In the genomic region with DNA sequence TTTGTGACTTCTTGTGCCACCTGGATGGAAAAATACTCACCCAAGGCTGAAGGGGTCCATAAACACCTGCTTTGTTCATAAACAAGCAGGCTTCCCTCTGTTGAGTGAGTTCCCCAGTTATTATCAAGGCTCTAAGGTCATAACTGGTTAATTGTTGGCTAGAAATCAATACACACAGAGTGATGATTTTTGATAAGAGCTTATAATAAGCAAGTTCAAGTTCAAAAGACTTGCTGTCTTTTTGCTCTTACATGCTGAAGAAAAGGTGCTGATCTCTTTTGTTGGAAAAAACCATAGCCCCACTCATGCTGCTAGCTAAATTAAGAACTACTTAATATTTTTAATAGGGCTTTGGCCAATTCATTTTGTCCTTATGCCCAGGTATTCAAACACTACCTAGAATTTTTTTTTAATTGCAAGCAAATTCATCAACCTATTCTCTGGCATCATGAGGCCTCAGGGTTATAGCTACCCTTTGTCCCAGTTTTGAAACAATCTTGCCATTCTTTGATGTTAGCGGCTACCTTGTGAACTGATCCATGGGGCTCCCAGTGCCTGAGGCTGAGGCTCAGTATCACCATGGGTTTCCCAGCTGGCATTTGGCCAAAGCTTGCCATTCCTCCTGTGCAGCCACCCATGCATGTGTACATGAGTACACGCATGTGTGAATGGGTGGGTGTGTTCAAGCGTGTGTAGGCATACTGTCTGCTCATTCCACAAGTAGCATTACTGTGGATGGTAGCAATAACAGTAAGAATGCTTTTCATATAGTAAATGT, we compare ENCODE assay signal across 28 cellular contexts.
DNase-seq lines count a peak whose midpoint lies in the region; ATAC-seq and TF ChIP-seq lines count a peak whose summit lies in the region.
"Had no signal": no experiment of that assay in that cellular context is flagged by ENCODE, and none has a peak within 500 bp of the region (broad histone marks: within the 10 kb centered on the region; RNA-seq: fewer than 3 reads in every experiment).

No MANE protein-coding gene starts in this region.

- H3K9me2 ChIP-seq in OCI-LY1 (ENCODE audit: low read depth, low read length) (no peaks in the 10 kb centered on the region), hepatocyte (replicated peaks; ENCODE audit: insufficient read depth) (no peaks in the 10 kb centered on the region)

- intact Hi-C loops in psoas muscle (cut with DNase I): no loop called here
- intact Hi-C loops in CD4-positive, alpha-beta T cell (cut with DNase I, micrococcal nuclease): no loop called here

- ATAC-seq in psoas muscle (no peak), HG02885 (IDR thresholded peaks at IDR 0.05; ENCODE audit: poor library complexity, unreplicated experiment) (no peak)
- no peak for ATAC-seq in CD4-positive, alpha-beta T cell (ENCODE audit: poor library complexity)
- ATAC-seq: activated T-cell treated with anti-CD3 and anti-CD28 coated beads, Interleukin-2, amount 50 U/mL, for 4 hours; CD8-positive, alpha-beta T cell; heart left ventricle; lower lobe of right lung; SK-N-SH treated with all-trans-retinoic acid at 6 μM for 48 hours; stimulated activated naive CD8-positive, alpha-beta T cell treated with anti-CD3 and anti-CD28 coated beads, Interleukin-15, Interleukin-2, amounts not matched to agents 100 U/mL and 50 U/mL, for 24 hours had no signal

- H2AFZ ChIP-seq in OCI-LY1 (ENCODE audit: low read length) (no peak overlapping the region), hepatocyte (no peak overlapping the region)

- peaks cover 3% of the 10 kb centered on the region for H3K27me3 Mint-ChIP-seq in nephron progenitor cell (ENCODE audit: low read depth, poor library complexity)
- H3K27me3 Mint-ChIP-seq in CD4-positive, alpha-beta T cell: no peaks in the 10 kb centered on the region

- peak overlapping the region; percentile 2; the same call in 1 of the 2 replicates for H3K9ac ChIP-seq in OCI-LY1 (ENCODE audit: low read length)

- no peak overlapping the region for H3K27ac Mint-ChIP-seq in nephron progenitor cell
- no peak overlapping the region for H3K27ac Mint-ChIP-seq in CD4-positive, alpha-beta T cell
- H3K27ac Mint-ChIP-seq: CD8-positive, alpha-beta T cell; endodermal cell; T-helper 2 cell treated with Interferon-gamma antibody and Interleukin-4, amounts not matched to agents 5 μg/mL and 100 μg/mL, for 36 hours had no signal

- H3K4me3 ChIP-seq in OCI-LY1 (ENCODE audit: low read depth, low read length, poor library complexity, severe bottlenecking) (no peak overlapping the region), hepatocyte (no peak overlapping the region), psoas muscle (no peak overlapping the region)
- H3K4me3 ChIP-seq: coronary artery, heart left ventricle, lower lobe of right lung, spleen, tibial artery had no signal

- H3K27ac ChIP-seq in OCI-LY1 (ENCODE audit: low read depth, low read length, poor library complexity, severe bottlenecking) (peak overlapping the region; percentile 58), hepatocyte (peak overlapping the region; percentile 39), psoas muscle (no peak overlapping the region)
- no peak overlapping the region for H3K27ac ChIP-seq in CD4-positive, alpha-beta T cell (ENCODE audit: low read depth, low read length)
- H3K27ac ChIP-seq: coronary artery, heart left ventricle, lower lobe of right lung, neutrophil, RWPE1, spleen, tibial artery had no signal

- DNase-seq in HK-2 (ENCODE audit: unreplicated experiment) (peak; percentile 89), hepatocyte (ENCODE audit: low spot score) (peak; percentile 34), nephron progenitor cell (peak; percentile 23), psoas muscle (no peak), dermis blood vessel endothelial cell (no peak)
- no peak for DNase-seq in CD4-positive, alpha-beta T cell
- DNase-seq: activated CD4-positive, CD25-positive, alpha-beta regulatory T cell; activated naive CD4-positive, alpha-beta T cell treated with Interleukin-2 at 50 U/mL for 16 hours; activated T-cell treated with anti-CD3 and anti-CD28 coated beads, Interleukin-2, amount 50 U/mL, for 4 hours; CD8-positive, alpha-beta T cell; endodermal cell; GF-D8; HCEC 1CT; heart left ventricle; lower lobe of right lung; NCI-H2081 treated with DMSO at 0.1 percent for 48 hours; NCI-H524; spleen; stimulated activated CD4-positive, alpha-beta T cell treated with anti-CD3 and anti-CD28 coated beads, Interleukin-4, amount 100 ng/mL, for 24 hours; stimulated activated naive CD8-positive, alpha-beta T cell treated with anti-CD3 and anti-CD28 coated beads, Interleukin-15, Interleukin-2, amounts not matched to agents 100 U/mL and 50 U/mL, for 24 hours; tibial artery had no signal

- H3K36me3 ChIP-seq in OCI-LY1 (ENCODE audit: insufficient read depth, low read length): no peaks in the 10 kb centered on the region
- no peaks in the 10 kb centered on the region for H3K36me3 ChIP-seq in hepatocyte (replicated peaks; ENCODE audit: insufficient read depth, low read depth)
- H3K36me3 ChIP-seq in psoas muscle (ENCODE audit: insufficient read depth in 1 of 2, low read depth in 1 of 2): no peaks in the 10 kb centered on the region
- H3K36me3 ChIP-seq: heart left ventricle, lower lobe of right lung, neutrophil, spleen, tibial artery had no signal

- H3K36me3 Mint-ChIP-seq in nephron progenitor cell (ENCODE audit: low read depth): no peaks in the 10 kb centered on the region
- no peaks in the 10 kb centered on the region for H3K36me3 Mint-ChIP-seq in CD4-positive, alpha-beta T cell (ENCODE audit: low read depth)
- H3K36me3 Mint-ChIP-seq: CD8-positive, alpha-beta T cell had no signal

- H3K9me3 ChIP-seq in OCI-LY1 (ENCODE audit: low read length): peaks cover 10% of the 10 kb centered on the region
- H3K9me3 ChIP-seq in hepatocyte (ENCODE audit: low read depth): no peaks in the 10 kb centered on the region
- H3K9me3 ChIP-seq in psoas muscle: no peaks in the 10 kb centered on the region
- H3K9me3 ChIP-seq in CD4-positive, alpha-beta T cell (ENCODE audit: control insufficient read depth, low read length): no peaks in the 10 kb centered on the region
- H3K9me3 ChIP-seq: heart left ventricle, lower lobe of right lung, neutrophil, spleen, tibial artery had no signal

- no peak overlapping the region for H3K4me3 Mint-ChIP-seq in nephron progenitor cell
- H3K4me3 Mint-ChIP-seq in CD4-positive, alpha-beta T cell: no peak overlapping the region
- H3K4me3 Mint-ChIP-seq: activated T-cell treated with anti-CD3 and anti-CD28 coated beads, Interleukin-2, amount 50 U/mL, for 4 hours; CD8-positive, alpha-beta T cell; endodermal cell; T-helper 2 cell treated with Interferon-gamma antibody and Interleukin-4, amounts not matched to agents 5 μg/mL and 100 μg/mL, for 36 hours had no signal

- WGBS in hepatocyte (ENCODE audit: low lambda C conversion rate, missing lambda C conversion rate): 82% methylated on average over 3 of the region's 3 CpGs
- WGBS in psoas muscle, 3 donors: 92 to 97% (median 94%) methylated on average over 3 of the region's 3 CpGs

- no peaks in the 10 kb centered on the region for H3F3A ChIP-seq in OCI-LY1 (ENCODE audit: insufficient read depth, low read length)

- H4K20me1 ChIP-seq in OCI-LY1 (ENCODE audit: insufficient read depth, low read length) (no peaks in the 10 kb centered on the region), hepatocyte (ENCODE audit: insufficient read depth, poor library complexity, severe bottlenecking) (no peaks in the 10 kb centered on the region)

- H3K9me3 Mint-ChIP-seq in nephron progenitor cell: no peaks in the 10 kb centered on the region
- H3K9me3 Mint-ChIP-seq in CD4-positive, alpha-beta T cell: no peaks in the 10 kb centered on the region
- H3K9me3 Mint-ChIP-seq: activated T-cell treated with anti-CD3 and anti-CD28 coated beads, Interleukin-2, amount 50 U/mL, for 4 hours; CD8-positive, alpha-beta T cell; endodermal cell had no signal

- TF ChIP-seq CTCF in OCI-LY1 (IDR thresholded peaks at IDR 0.05; ENCODE audit: low read length): no peak
- TF ChIP-seq CTCF in hepatocyte (IDR thresholded peaks at IDR 0.05; ENCODE audit: poor library complexity): no peak
- no peak for TF ChIP-seq CTCF in nephron progenitor cell (IDR thresholded peaks at IDR 0.05)
- no peak for TF ChIP-seq CTCF in psoas muscle (IDR thresholded peaks at IDR 0.05)
- no peak for TF ChIP-seq CTCF in CD4-positive, alpha-beta T cell (IDR thresholded peaks at IDR 0.05)

- H3K27me3 ChIP-seq in OCI-LY1 (ENCODE audit: insufficient read depth, low read length): no peaks in the 10 kb centered on the region
- H3K27me3 ChIP-seq in hepatocyte: no peaks in the 10 kb centered on the region
- no peaks in the 10 kb centered on the region for H3K27me3 ChIP-seq in psoas muscle (ENCODE audit: insufficient read depth in 3 of 3, low read length in 2 of 3)
- no peaks in the 10 kb centered on the region for H3K27me3 ChIP-seq in CD4-positive, alpha-beta T cell (ENCODE audit: control insufficient read depth, insufficient read depth, low read length)
- H3K27me3 ChIP-seq: heart left ventricle, neutrophil, spleen, tibial artery had no signal

- H3K79me2 ChIP-seq in OCI-LY1 (ENCODE audit: insufficient read depth, low read length) (no peaks in the 10 kb centered on the region), hepatocyte (no peaks in the 10 kb centered on the region)

- POLR2A ChIA-PET in CD4-positive, alpha-beta T cell (lab: Charles Lee): no interaction called here

- H3K4me1 ChIP-seq in OCI-LY1 (ENCODE audit: insufficient read depth, low read length, severe bottlenecking): peaks cover 26% of the 10 kb centered on the region
- peaks cover 6% of the 10 kb centered on the region for H3K4me1 ChIP-seq in hepatocyte (ENCODE audit: insufficient read depth)
- no peaks in the 10 kb centered on the region for H3K4me1 ChIP-seq in psoas muscle
- H3K4me1 ChIP-seq: spleen had no signal

- CTCF ChIA-PET in CD4-positive, alpha-beta T cell (lab: Charles Lee): no interaction called here

- H3K4me1 Mint-ChIP-seq in nephron progenitor cell: peaks cover 8% of the 10 kb centered on the region
- H3K4me1 Mint-ChIP-seq in CD4-positive, alpha-beta T cell (ENCODE audit: low read depth): no peaks in the 10 kb centered on the region
- H3K4me1 Mint-ChIP-seq: endodermal cell had no signal

- no peak overlapping the region; the same call in 1 of the 2 replicates for H3K4me2 ChIP-seq in OCI-LY1 (ENCODE audit: low read length)
- peak overlapping the region; percentile 1 for H3K4me2 ChIP-seq in hepatocyte

Comparison
In these comparisons a context has a peak if more than half of its experiments do, and no peak if none do; other contexts are left out.
1. DNase-seq: peak in HK-2 (single experiment), hepatocyte (single experiment) and nephron progenitor cell (single experiment); none in psoas muscle (0 of 2), dermis blood vessel endothelial cell (single experiment) and CD4-positive, alpha-beta T cell (0 of 10).
2. H3K27ac ChIP-seq: peak in OCI-LY1 (single experiment) and hepatocyte (single experiment); none in psoas muscle (single experiment) and CD4-positive, alpha-beta T cell (single experiment).